In the genomic region with DNA sequence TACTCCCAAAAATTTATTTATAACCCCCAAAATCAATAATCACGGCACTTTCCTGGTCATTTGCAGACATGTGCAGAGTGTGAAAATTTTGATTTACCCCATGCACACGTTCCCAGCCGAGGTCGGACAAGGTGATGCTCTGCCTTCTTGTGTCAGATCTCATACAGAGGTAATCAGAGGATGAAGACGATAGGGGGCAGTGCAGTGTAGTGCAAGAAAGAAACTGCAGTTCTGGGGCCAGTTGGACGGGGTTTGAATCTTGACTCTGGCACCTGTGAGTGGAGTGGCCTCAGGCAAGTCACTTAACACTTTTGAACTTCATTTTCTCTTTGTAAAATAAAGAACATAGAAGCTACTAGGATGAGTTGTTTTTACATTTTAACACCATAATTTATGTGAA, we compare ENCODE assay signal across 8 cellular contexts.
DNase-seq lines count a peak whose midpoint lies in the region; ATAC-seq and TF ChIP-seq lines count a peak whose summit lies in the region.

No MANE protein-coding gene starts in this region.

- no peak overlapping the region for H3K27ac ChIP-seq in uterus

- H3K4me1 ChIP-seq in uterus = no peaks in the 10 kb centered on the region

- DNase-seq in COR-L47 (lab: John Stamatoyannopoulos, UW) = peak; percentile 13
- DNase-seq in HCEC 1CT = peak; percentile 37
- peak; percentile 67 for DNase-seq in OCI-M1 (lab: John Stamatoyannopoulos, UW)
- no peak for DNase-seq in astrocyte of the cerebellum (ENCODE audit: low read depth)
- peak; percentile 53 for DNase-seq in left kidney (ENCODE audit: low read depth, low spot score)
- DNase-seq in uterus = no peak

- ATAC-seq in HG03175 (IDR thresholded peaks at IDR 0.05; ENCODE audit: unreplicated experiment) = no peak
- no peak for ATAC-seq in GM18870 (IDR thresholded peaks at IDR 0.05; ENCODE audit: unreplicated experiment)

- peak; percentile 56 for TF ChIP-seq CTCF in astrocyte of the cerebellum (IDR thresholded peaks at IDR 0.05; ENCODE audit: low read depth, low read length, missing control alignments)
- no peak for TF ChIP-seq CTCF in uterus (IDR thresholded peaks at IDR 0.05)

- in situ Hi-C loops in astrocyte of the cerebellum (cut with HindIII; ENCODE audit: low sequenced_read_pairs) = no loop called here

- H3K27me3 ChIP-seq in uterus = peaks cover 0 to 4% of the 10 kb centered on the region in 2 donors

- H3K4me3 ChIP-seq in astrocyte of the cerebellum (ENCODE audit: low read depth, low read length) = no peak overlapping the region
- no peak overlapping the region for H3K4me3 ChIP-seq in uterus

- no peaks in the 10 kb centered on the region for H3K9me3 ChIP-seq in uterus

- H3K36me3 ChIP-seq in uterus = no peaks in the 10 kb centered on the region

- intact Hi-C loops in uterus (cut with DNase I; ENCODE audit: low total_unique reads) = no loop called here

- TF ChIP-seq POLR2A in uterus (IDR thresholded peaks at IDR 0.05) = no peak

Comparison
In these comparisons a context has a peak if more than half of its experiments do, and no peak if none do; other contexts are left out.
1. DNase-seq: peak in COR-L47 (single experiment), HCEC 1CT (single experiment), OCI-M1 (single experiment) and left kidney (single experiment); none in astrocyte of the cerebellum (single experiment) and uterus (0 of 2).